Comparison of ENCODE assay signal across 8 cellular contexts in the genomic region with DNA sequence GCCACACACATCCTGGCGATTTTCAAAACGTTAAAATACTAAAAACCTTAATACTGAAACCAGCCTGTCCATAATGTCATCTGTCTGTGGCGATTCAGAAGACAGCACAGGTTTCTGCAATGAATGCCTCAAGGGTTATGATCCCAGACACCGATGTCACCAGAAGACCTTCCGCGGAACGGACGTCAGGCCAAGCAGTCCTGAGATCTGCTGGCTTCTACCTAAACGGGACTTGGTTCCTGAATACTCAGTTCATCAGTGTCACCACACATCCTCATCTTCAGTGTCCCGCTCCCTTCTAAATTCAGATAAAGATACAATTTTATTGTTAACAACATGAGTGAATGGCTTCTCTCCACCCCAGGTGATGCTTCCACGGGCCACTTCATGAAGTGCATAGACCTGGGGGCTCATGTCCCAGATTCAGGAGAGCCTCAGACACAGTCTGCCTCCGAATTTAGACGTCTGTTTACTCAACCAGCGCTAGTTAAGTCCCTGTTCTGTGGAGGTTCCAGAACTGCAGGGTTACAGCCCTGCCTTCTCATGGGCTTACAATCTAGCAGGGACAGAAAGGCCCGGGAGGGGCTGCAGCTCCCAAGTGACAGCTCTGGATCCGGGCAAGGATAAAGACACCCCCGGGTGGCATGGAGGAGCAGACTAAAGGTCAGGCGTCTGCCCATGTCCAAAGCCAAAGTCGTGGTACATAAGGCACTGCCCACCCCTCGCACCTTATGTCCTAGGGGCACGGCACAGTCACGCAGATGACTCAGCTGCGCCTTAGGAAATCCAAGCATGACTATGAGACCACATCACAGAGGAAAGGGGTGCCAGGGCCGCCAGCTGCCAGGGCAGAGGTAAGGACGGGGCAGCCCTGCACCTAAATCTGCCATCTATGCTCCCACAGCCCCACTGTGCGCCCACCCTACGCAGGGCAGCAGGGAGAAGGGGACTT.
DNase-seq lines count a peak whose midpoint lies in the region; ATAC-seq and TF ChIP-seq lines count a peak whose summit lies in the region.

No MANE protein-coding gene starts in this region.

- TF ChIP-seq POLR2A in breast epithelium (IDR thresholded peaks at IDR 0.05) (no peak), tibial nerve (IDR thresholded peaks at IDR 0.05) (no peak)

- H3K36me3 Mint-ChIP-seq in activated T-cell treated with anti-CD3 and anti-CD28 coated beads, Interleukin-2, amount 50 U/mL, for 24 hours (ENCODE audit: low read depth), result peaks cover 61% of the 10 kb centered on the region

- ATAC-seq in lung (ENCODE audit: insufficient read depth, low FRiP score), result no peak

- peak overlapping the region; percentile 81 for H3K27ac Mint-ChIP-seq in activated T-cell treated with anti-CD3 and anti-CD28 coated beads, Interleukin-2, amount 50 U/mL, for 24 hours

- intact Hi-C loops in breast epithelium (cut with DNase I; ENCODE audit: low total_unique reads), result no loop called here

- DNase-seq in activated T-cell treated with anti-CD3 and anti-CD28 coated beads, Interleukin-2, amount 50 U/mL, for 24 hours, result no peak
- DNase-seq in activated T-cell treated with anti-CD3 and anti-CD28 coated beads, Interleukin-2, amount 50 U/mL, for 1 hour, result no peak
- DNase-seq in breast epithelium (ENCODE audit: low spot score in 2 of 2), result peak in 1 of 2 donors; percentile 60
- DNase-seq in lung (ENCODE audit: low spot score), result no peak
- DNase-seq in tibial nerve (ENCODE audit: low spot score in 2 of 2), result no peak
- no peak for DNase-seq in iPS-NIHi11 (ENCODE audit: low spot score)
- no peak for DNase-seq in NCI-H446 treated with DMSO at 0.1 percent for 48 hours (lab: John Stamatoyannopoulos, UW)
- no peak for DNase-seq in germinal center (ENCODE audit: low spot score)

- H3K9me3 ChIP-seq in breast epithelium (no peaks in the 10 kb centered on the region), lung (ENCODE audit: control insufficient read depth in 2 of 2, insufficient read depth in 1 of 2, low read length in 1 of 2) (no peaks in the 10 kb centered on the region), tibial nerve (no peaks in the 10 kb centered on the region)

- WGBS in lung, 2 donors, result 90 to 94% methylated on average over 27 of the region's 27 CpGs
- 68 to 71% methylated on average over 27 of the region's 27 CpGs for WGBS in tibial nerve, 2 donors

- no peaks in the 10 kb centered on the region for H3K9me3 Mint-ChIP-seq in activated T-cell treated with anti-CD3 and anti-CD28 coated beads, Interleukin-2, amount 50 U/mL, for 24 hours

- TF ChIP-seq CTCF in breast epithelium (IDR thresholded peaks at IDR 0.05), result no peak
- no peak for TF ChIP-seq CTCF in lung (IDR thresholded peaks at IDR 0.05; ENCODE audit: control extremely low read depth, extremely low read depth)
- no peak for TF ChIP-seq CTCF in tibial nerve (IDR thresholded peaks at IDR 0.05)

- peaks cover 16% of the 10 kb centered on the region for H3K4me1 Mint-ChIP-seq in activated T-cell treated with anti-CD3 and anti-CD28 coated beads, Interleukin-2, amount 50 U/mL, for 24 hours (ENCODE audit: low read depth)

- peak overlapping the region; percentile 93 to 100 for H3K27ac ChIP-seq in breast epithelium
- peak overlapping the region; percentile 82 to 89 for H3K27ac ChIP-seq in lung (ENCODE audit: low read depth in 1 of 2, low read length in 1 of 2)
- peak overlapping the region; percentile 78 to 97 (median 90) for H3K27ac ChIP-seq in tibial nerve

- H3K4me1 ChIP-seq in breast epithelium (peaks cover 8 to 14% of the 10 kb centered on the region in 2 donors), lung (ENCODE audit: control insufficient read depth in 2 of 2, insufficient read depth in 2 of 2, low read length in 2 of 2) (peaks cover 13 to 24% of the 10 kb centered on the region in 2 donors), tibial nerve (peaks cover 0 to 95% (median 48%) of the 10 kb centered on the region in 4 donors)

- H3K36me3 ChIP-seq in breast epithelium (no peaks in the 10 kb centered on the region), lung (ENCODE audit: control insufficient read depth in 2 of 2, insufficient read depth in 2 of 2, low read length in 2 of 2) (peaks cover 0 to 34% of the 10 kb centered on the region in 2 donors), tibial nerve (peaks cover 0 to 42% (median 4%) of the 10 kb centered on the region in 3 donors)

- H3K27me3 ChIP-seq in breast epithelium, result no peaks in the 10 kb centered on the region
- no peaks in the 10 kb centered on the region for H3K27me3 ChIP-seq in lung (ENCODE audit: control insufficient read depth, insufficient read depth)
- no peaks in the 10 kb centered on the region for H3K27me3 ChIP-seq in tibial nerve

- peak overlapping the region; percentile 18 to 61 (median 29) for H3K4me3 ChIP-seq in breast epithelium
- H3K4me3 ChIP-seq in lung, result no peak overlapping the region
- peak overlapping the region in 3 of 4 donors; percentile 5 to 43 (median 20) for H3K4me3 ChIP-seq in tibial nerve

- no peak for TF ChIP-seq EP300 in tibial nerve (IDR thresholded peaks at IDR 0.05)

- no peak overlapping the region for H3K4me3 Mint-ChIP-seq in activated T-cell treated with anti-CD3 and anti-CD28 coated beads, Interleukin-2, amount 50 U/mL, for 24 hours

- no peaks in the 10 kb centered on the region for H3K27me3 Mint-ChIP-seq in activated T-cell treated with anti-CD3 and anti-CD28 coated beads, Interleukin-2, amount 50 U/mL, for 24 hours
